1 cellular context compared by ENCODE assay signal in the genomic region with DNA sequence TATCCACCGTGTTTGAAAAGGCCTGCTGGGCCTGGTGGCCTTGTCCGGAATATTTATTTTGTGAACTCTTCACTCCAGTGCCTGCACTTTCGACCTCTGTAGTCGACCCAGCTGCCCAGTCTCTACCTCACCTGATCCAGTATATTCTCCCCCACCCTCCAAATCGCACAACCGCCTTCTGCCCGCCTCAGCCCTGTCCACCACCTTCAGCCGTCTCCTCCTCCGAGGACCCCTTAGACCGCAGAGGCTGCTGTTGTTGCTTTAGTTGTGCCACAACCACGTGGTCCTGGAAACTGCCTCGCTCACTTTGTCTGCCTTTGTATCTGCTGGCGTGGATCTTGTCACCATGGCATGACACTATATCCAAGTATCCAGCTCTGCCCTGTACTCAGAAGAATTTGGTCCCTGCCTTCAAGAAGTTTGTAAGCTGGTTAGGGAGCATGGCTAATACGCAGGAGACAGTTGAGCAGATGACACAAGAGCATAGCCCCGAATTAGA.
TF ChIP-seq lines count a peak whose summit lies in the region.

No MANE protein-coding gene starts in this region.

TF ChIP-seq in K562, 482 proteins besides CTCF, POLR2A, EP300 and RAD21 (continued from another document and continues in another):
- TF ChIP-seq, protein P1, sequence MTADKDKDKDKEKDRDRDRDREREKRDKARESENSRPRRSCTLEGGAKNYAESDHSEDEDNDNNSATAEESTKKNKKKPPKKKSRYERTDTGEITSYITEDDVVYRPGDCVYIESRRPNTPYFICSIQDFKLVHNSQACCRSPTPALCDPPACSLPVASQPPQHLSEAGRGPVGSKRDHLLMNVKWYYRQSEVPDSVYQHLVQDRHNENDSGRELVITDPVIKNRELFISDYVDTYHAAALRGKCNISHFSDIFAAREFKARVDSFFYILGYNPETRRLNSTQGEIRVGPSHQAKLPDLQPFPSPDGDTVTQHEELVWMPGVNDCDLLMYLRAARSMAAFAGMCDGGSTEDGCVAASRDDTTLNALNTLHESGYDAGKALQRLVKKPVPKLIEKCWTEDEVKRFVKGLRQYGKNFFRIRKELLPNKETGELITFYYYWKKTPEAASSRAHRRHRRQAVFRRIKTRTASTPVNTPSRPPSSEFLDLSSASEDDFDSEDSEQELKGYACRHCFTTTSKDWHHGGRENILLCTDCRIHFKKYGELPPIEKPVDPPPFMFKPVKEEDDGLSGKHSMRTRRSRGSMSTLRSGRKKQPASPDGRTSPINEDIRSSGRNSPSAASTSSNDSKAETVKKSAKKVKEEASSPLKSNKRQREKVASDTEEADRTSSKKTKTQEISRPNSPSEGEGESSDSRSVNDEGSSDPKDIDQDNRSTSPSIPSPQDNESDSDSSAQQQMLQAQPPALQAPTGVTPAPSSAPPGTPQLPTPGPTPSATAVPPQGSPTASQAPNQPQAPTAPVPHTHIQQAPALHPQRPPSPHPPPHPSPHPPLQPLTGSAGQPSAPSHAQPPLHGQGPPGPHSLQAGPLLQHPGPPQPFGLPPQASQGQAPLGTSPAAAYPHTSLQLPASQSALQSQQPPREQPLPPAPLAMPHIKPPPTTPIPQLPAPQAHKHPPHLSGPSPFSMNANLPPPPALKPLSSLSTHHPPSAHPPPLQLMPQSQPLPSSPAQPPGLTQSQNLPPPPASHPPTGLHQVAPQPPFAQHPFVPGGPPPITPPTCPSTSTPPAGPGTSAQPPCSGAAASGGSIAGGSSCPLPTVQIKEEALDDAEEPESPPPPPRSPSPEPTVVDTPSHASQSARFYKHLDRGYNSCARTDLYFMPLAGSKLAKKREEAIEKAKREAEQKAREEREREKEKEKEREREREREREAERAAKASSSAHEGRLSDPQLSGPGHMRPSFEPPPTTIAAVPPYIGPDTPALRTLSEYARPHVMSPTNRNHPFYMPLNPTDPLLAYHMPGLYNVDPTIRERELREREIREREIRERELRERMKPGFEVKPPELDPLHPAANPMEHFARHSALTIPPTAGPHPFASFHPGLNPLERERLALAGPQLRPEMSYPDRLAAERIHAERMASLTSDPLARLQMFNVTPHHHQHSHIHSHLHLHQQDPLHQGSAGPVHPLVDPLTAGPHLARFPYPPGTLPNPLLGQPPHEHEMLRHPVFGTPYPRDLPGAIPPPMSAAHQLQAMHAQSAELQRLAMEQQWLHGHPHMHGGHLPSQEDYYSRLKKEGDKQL (CRISPR knock-in tag; IDR thresholded peaks at IDR 0.05; ENCODE audit: borderline replicate concordance) = no peak
- TF ChIP-seq NCOA1 (IDR thresholded peaks at IDR 0.05; ENCODE audit: low read depth) = no peak
- TF ChIP-seq ZNF584 (CRISPR knock-in tag; IDR thresholded peaks at IDR 0.05; ENCODE audit: low read depth) = no peak
- TF ChIP-seq MYC (IDR thresholded peaks at IDR 0.05; ENCODE audit: low read depth, low read length) = no peak; the same call in 1 of the 2 replicates
- TF ChIP-seq MYC (CRISPR knock-in tag; IDR thresholded peaks at IDR 0.05; ENCODE audit: borderline replicate concordance, low read depth) = peak; percentile 81; the same call in 1 of the 2 replicates
- no peak for TF ChIP-seq SIX5 (IDR thresholded peaks at IDR 0.05; ENCODE audit: borderline replicate concordance in 1 of 2, insufficient read depth in 1 of 2, low read depth in 1 of 2, low read length in 2 of 2)
- TF ChIP-seq DMBX1 (CRISPR knock-in tag; IDR thresholded peaks at IDR 0.05; ENCODE audit: borderline replicate concordance) = 0 out of 2 replicates have a peak, but pooled peaks have one; percentile 11
- TF ChIP-seq RB1 (IDR thresholded peaks at IDR 0.05; ENCODE audit: low read depth) = no peak
- TF ChIP-seq, protein P2, sequence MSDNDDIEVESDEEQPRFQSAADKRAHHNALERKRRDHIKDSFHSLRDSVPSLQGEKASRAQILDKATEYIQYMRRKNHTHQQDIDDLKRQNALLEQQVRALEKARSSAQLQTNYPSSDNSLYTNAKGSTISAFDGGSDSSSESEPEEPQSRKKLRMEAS (CRISPR knock-in tag; IDR thresholded peaks at IDR 0.05) = peak; percentile 73
- no peak for TF ChIP-seq ZNF695 (CRISPR knock-in tag; IDR thresholded peaks at IDR 0.05)
- TF ChIP-seq DPF2 (IDR thresholded peaks at IDR 0.05) = no peak
- TF ChIP-seq, protein P3, sequence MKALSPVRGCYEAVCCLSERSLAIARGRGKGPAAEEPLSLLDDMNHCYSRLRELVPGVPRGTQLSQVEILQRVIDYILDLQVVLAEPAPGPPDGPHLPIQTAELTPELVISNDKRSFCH (CRISPR knock-in tag; IDR thresholded peaks at IDR 0.05) = no peak
- TF ChIP-seq, protein P3 (tag; IDR thresholded peaks at IDR 0.05) = peak; percentile 54; the same call in 1 of the 2 replicates
- TF ChIP-seq BCOR (IDR thresholded peaks at IDR 0.05) = no peak
- no peak for TF ChIP-seq JUN (IDR thresholded peaks at IDR 0.05; ENCODE audit: borderline replicate concordance, low read depth, low read length)
- TF ChIP-seq JUN (CRISPR knock-in tag; IDR thresholded peaks at IDR 0.05; ENCODE audit: borderline replicate concordance) = no peak
- TF ChIP-seq IFI16 (CRISPR knock-in tag; IDR thresholded peaks at IDR 0.05) = no peak
- no peak for TF ChIP-seq SRSF9 (IDR thresholded peaks at IDR 0.05; ENCODE audit: borderline replicate concordance, low read depth, low read length)
- TF ChIP-seq ZNF24 (IDR thresholded peaks at IDR 0.05) = no peak
- TF ChIP-seq, protein P4, sequence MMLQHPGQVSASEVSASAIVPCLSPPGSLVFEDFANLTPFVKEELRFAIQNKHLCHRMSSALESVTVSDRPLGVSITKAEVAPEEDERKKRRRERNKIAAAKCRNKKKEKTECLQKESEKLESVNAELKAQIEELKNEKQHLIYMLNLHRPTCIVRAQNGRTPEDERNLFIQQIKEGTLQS (IDR thresholded peaks at IDR 0.05) = no peak
- TF ChIP-seq, protein P4 (CRISPR knock-in tag; conservative IDR thresholded peaks at IDR 0.05) = no peak
- TF ChIP-seq, protein P5, sequence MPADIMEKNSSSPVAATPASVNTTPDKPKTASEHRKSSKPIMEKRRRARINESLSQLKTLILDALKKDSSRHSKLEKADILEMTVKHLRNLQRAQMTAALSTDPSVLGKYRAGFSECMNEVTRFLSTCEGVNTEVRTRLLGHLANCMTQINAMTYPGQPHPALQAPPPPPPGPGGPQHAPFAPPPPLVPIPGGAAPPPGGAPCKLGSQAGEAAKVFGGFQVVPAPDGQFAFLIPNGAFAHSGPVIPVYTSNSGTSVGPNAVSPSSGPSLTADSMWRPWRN (IDR thresholded peaks at IDR 0.05; ENCODE audit: low read depth) = 0 out of 2 replicates have a peak, but pooled peaks have one; percentile 12
- no peak for TF ChIP-seq EZH2 (IDR thresholded peaks at IDR 0.05; ENCODE audit: borderline replicate concordance, low read depth, low read length)
- TF ChIP-seq TCF7 (IDR thresholded peaks at IDR 0.05; ENCODE audit: borderline replicate concordance) = no peak
- 0 out of 2 replicates have a peak, but pooled peaks have one; percentile 11 for TF ChIP-seq MECOM (CRISPR knock-in tag; IDR thresholded peaks at IDR 0.05)
- TF ChIP-seq IRF2 (CRISPR knock-in tag; IDR thresholded peaks at IDR 0.05) = no peak
- TF ChIP-seq SNRNP70 (optimal IDR thresholded peaks at IDR 0.05; ENCODE audit: low read depth, low read length) = no peak
- TF ChIP-seq ZZZ3 (IDR thresholded peaks at IDR 0.05) = no peak
- TF ChIP-seq ZNF143 (CRISPR knock-in tag; IDR thresholded peaks at IDR 0.05) = no peak
- TF ChIP-seq SMARCB1 (IDR thresholded peaks at IDR 0.05; ENCODE audit: insufficient read length, low read depth) = no peak
- TF ChIP-seq ZSCAN29 (IDR thresholded peaks at IDR 0.05) = no peak
- TF ChIP-seq ETV5 (CRISPR knock-in tag; IDR thresholded peaks at IDR 0.05; ENCODE audit: low read depth) = no peak
- TF ChIP-seq, protein P6, sequence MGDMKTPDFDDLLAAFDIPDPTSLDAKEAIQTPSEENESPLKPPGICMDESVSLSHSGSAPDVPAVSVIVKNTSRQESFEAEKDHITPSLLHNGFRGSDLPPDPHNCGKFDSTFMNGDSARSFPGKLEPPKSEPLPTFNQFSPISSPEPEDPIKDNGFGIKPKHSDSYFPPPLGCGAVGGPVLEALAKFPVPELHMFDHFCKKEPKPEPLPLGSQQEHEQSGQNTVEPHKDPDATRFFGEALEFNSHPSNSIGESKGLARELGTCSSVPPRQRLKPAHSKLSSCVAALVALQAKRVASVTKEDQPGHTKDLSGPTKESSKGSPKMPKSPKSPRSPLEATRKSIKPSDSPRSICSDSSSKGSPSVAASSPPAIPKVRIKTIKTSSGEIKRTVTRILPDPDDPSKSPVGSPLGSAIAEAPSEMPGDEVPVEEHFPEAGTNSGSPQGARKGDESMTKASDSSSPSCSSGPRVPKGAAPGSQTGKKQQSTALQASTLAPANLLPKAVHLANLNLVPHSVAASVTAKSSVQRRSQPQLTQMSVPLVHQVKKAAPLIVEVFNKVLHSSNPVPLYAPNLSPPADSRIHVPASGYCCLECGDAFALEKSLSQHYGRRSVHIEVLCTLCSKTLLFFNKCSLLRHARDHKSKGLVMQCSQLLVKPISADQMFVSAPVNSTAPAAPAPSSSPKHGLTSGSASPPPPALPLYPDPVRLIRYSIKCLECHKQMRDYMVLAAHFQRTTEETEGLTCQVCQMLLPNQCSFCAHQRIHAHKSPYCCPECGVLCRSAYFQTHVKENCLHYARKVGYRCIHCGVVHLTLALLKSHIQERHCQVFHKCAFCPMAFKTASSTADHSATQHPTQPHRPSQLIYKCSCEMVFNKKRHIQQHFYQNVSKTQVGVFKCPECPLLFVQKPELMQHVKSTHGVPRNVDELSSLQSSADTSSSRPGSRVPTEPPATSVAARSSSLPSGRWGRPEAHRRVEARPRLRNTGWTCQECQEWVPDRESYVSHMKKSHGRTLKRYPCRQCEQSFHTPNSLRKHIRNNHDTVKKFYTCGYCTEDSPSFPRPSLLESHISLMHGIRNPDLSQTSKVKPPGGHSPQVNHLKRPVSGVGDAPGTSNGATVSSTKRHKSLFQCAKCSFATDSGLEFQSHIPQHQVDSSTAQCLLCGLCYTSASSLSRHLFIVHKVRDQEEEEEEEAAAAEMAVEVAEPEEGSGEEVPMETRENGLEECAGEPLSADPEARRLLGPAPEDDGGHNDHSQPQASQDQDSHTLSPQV (IDR thresholded peaks at IDR 0.05) = peak; percentile 56; the same call in 1 of the 2 replicates
- TF ChIP-seq HOXB6 (CRISPR knock-in tag; IDR thresholded peaks at IDR 0.05; ENCODE audit: borderline replicate concordance) = no peak
- no peak for TF ChIP-seq ZNF445 (CRISPR knock-in tag; IDR thresholded peaks at IDR 0.05; ENCODE audit: low read depth)
- no peak for TF ChIP-seq KLF16 (IDR thresholded peaks at IDR 0.05)
- TF ChIP-seq ZFX (CRISPR knock-in tag; IDR thresholded peaks at IDR 0.05) = no peak
- TF ChIP-seq, protein P7, sequence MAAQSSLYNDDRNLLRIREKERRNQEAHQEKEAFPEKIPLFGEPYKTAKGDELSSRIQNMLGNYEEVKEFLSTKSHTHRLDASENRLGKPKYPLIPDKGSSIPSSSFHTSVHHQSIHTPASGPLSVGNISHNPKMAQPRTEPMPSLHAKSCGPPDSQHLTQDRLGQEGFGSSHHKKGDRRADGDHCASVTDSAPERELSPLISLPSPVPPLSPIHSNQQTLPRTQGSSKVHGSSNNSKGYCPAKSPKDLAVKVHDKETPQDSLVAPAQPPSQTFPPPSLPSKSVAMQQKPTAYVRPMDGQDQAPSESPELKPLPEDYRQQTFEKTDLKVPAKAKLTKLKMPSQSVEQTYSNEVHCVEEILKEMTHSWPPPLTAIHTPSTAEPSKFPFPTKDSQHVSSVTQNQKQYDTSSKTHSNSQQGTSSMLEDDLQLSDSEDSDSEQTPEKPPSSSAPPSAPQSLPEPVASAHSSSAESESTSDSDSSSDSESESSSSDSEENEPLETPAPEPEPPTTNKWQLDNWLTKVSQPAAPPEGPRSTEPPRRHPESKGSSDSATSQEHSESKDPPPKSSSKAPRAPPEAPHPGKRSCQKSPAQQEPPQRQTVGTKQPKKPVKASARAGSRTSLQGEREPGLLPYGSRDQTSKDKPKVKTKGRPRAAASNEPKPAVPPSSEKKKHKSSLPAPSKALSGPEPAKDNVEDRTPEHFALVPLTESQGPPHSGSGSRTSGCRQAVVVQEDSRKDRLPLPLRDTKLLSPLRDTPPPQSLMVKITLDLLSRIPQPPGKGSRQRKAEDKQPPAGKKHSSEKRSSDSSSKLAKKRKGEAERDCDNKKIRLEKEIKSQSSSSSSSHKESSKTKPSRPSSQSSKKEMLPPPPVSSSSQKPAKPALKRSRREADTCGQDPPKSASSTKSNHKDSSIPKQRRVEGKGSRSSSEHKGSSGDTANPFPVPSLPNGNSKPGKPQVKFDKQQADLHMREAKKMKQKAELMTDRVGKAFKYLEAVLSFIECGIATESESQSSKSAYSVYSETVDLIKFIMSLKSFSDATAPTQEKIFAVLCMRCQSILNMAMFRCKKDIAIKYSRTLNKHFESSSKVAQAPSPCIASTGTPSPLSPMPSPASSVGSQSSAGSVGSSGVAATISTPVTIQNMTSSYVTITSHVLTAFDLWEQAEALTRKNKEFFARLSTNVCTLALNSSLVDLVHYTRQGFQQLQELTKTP (IDR thresholded peaks at IDR 0.05; ENCODE audit: low read depth in 1 of 2, partially characterized antibody in 2 of 2) = peak in 1 of 2 experiments; percentile 19
- TF ChIP-seq, protein P8, sequence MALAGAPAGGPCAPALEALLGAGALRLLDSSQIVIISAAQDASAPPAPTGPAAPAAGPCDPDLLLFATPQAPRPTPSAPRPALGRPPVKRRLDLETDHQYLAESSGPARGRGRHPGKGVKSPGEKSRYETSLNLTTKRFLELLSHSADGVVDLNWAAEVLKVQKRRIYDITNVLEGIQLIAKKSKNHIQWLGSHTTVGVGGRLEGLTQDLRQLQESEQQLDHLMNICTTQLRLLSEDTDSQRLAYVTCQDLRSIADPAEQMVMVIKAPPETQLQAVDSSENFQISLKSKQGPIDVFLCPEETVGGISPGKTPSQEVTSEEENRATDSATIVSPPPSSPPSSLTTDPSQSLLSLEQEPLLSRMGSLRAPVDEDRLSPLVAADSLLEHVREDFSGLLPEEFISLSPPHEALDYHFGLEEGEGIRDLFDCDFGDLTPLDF (CRISPR knock-in tag; IDR thresholded peaks at IDR 0.05) = no peak
- TF ChIP-seq, protein P9, sequence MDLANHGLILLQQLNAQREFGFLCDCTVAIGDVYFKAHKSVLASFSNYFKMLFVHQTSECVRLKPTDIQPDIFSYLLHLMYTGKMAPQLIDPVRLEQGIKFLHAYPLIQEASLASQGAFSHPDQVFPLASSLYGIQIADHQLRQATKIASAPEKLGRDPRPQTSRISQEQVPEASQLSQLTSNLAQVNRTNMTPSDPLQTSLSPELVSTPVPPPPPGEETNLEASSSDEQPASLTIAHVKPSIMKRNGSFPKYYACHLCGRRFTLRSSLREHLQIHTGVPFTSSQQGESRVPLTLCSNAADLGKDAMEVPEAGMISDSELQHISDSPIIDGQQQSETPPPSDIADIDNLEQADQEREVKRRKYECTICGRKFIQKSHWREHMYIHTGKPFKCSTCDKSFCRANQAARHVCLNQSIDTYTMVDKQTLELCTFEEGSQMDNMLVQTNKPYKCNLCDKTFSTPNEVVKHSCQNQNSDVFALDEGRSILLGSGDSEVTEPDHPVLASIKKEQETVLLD (IDR thresholded peaks at IDR 0.05) = no peak
- TF ChIP-seq ZBTB7A (IDR thresholded peaks at IDR 0.05; ENCODE audit: borderline replicate concordance, control insufficient read depth, low read depth, low read length) = no peak
- peak; percentile 10; the same call in 1 of the 2 replicates for TF ChIP-seq EP400 (IDR thresholded peaks at IDR 0.05)
- TF ChIP-seq ZNF57 (CRISPR knock-in tag; IDR thresholded peaks at IDR 0.05) = no peak
- TF ChIP-seq JUNB (CRISPR knock-in tag; conservative IDR thresholded peaks at IDR 0.05) = no peak
- no peak for TF ChIP-seq STAT5A (IDR thresholded peaks at IDR 0.05; ENCODE audit: borderline replicate concordance, low read length)
- peak; percentile 48; the same call in 1 of the 2 replicates for TF ChIP-seq ZNF668 (CRISPR knock-in tag; IDR thresholded peaks at IDR 0.05)
